ENCODE assay signal across 8 cellular contexts in genomic region chr13:40665754-40666057, GRCh38. TPM values are rescaled to one million over a fixed set of nuclear protein-coding genes. Genes with fewer than 3 reads are reported as not detected.
DNase-seq lines count a peak whose midpoint lies in the region; TF ChIP-seq lines count a peak whose summit lies in the region.

No MANE protein-coding gene starts in this region.

- H3K27ac Mint-ChIP-seq in glutamatergic neuron (ENCODE audit: unreplicated experiment): no peak overlapping the region

- H3K36me3 Mint-ChIP-seq in glutamatergic neuron (ENCODE audit: unreplicated experiment): no peaks in the 10 kb centered on the region

- no peaks in the 10 kb centered on the region; the same call in 1 of the 2 replicates for H3K36me3 ChIP-seq in HUES6 (ENCODE audit: control insufficient read depth, insufficient read depth, low read length)

- no peaks in the 10 kb centered on the region for H3K9me3 ChIP-seq in HUES6 (ENCODE audit: control insufficient read depth, insufficient read depth, low read depth, low read length)

- H3K27me3 ChIP-seq in HUES6 (ENCODE audit: control insufficient read depth, insufficient read depth, low read length): peaks cover 10% of the 10 kb centered on the region; the same call in 1 of the 2 replicates

- H3K27me3 Mint-ChIP-seq in glutamatergic neuron (ENCODE audit: unreplicated experiment): peaks cover 11% of the 10 kb centered on the region

- no peak for TF ChIP-seq CTCF in glutamatergic neuron (IDR thresholded peaks at IDR 0.05; ENCODE audit: partially characterized antibody, unreplicated experiment)

- H3K4me3 Mint-ChIP-seq in glutamatergic neuron (ENCODE audit: unreplicated experiment): peak overlapping the region; percentile 75

- H3K4me3 ChIP-seq in HUES6 (ENCODE audit: low read depth, low read length): peak overlapping the region; percentile 98

- H3K9me3 Mint-ChIP-seq in glutamatergic neuron (ENCODE audit: unreplicated experiment): peaks cover 4% of the 10 kb centered on the region

- no peak overlapping the region; the same call in 1 of the 2 replicates for H3K27ac ChIP-seq in HUES6 (ENCODE audit: low read depth, low read length)

- H3K4me1 Mint-ChIP-seq in glutamatergic neuron (ENCODE audit: low read depth, unreplicated experiment): peaks cover 3% of the 10 kb centered on the region

- DNase-seq in NCI-H1092 treated with DMSO at 0.1 percent for 48 hours (lab: John Stamatoyannopoulos, UW) (peak; percentile 13), NCI-H1092 (lab: John Stamatoyannopoulos, UW) (no peak), glutamatergic neuron (peak; percentile 32), SHP77 (lab: John Stamatoyannopoulos, UW) (no peak), iPS-NIHi11 (ENCODE audit: low spot score) (no peak)
- peak; percentile 38 for DNase-seq in activated T-helper 9 cell treated with anti-CD3 and anti-CD28 coated beads, Interleukin-2, amount 50 U/mL, for 16 hours (ENCODE audit: low read depth)
- peak; percentile 41 to 43 for DNase-seq in stimulated activated CD4-positive, alpha-beta T cell treated with anti-CD3 and anti-CD28 coated beads, Interleukin-4, amount 100 ng/mL, for 4 hours

- peak overlapping the region; percentile 84 for H3K9ac ChIP-seq in HUES6 (ENCODE audit: low read length)

- peaks cover 24% of the 10 kb centered on the region for H3K4me1 ChIP-seq in HUES6 (ENCODE audit: control insufficient read depth, insufficient read depth, low read length)

RNA-seq across cellular contexts. Expression of gene FOXO1, which starts 0.7 kb away (rescaled TPM):
- total RNA-seq in glutamatergic neuron (ENCODE audit: unreplicated experiment): 1.4 TPM

Comparison
In these comparisons a context has a peak if more than half of its experiments do, and no peak if none do; other contexts are left out.
1. DNase-seq: peak in NCI-H1092 treated with DMSO at 0.1 percent for 48 hours (single experiment), activated T-helper 9 cell treated with anti-CD3 and anti-CD28 coated beads, Interleukin-2, amount 50 U/mL, for 16 hours (single experiment), glutamatergic neuron (single experiment) and stimulated activated CD4-positive, alpha-beta T cell treated with anti-CD3 and anti-CD28 coated beads, Interleukin-4, amount 100 ng/mL, for 4 hours (2 of 2); none in NCI-H1092 (single experiment), SHP77 (0 of 2) and iPS-NIHi11 (single experiment).